9 cellular contexts compared by ENCODE assay signal in the genomic region with DNA sequence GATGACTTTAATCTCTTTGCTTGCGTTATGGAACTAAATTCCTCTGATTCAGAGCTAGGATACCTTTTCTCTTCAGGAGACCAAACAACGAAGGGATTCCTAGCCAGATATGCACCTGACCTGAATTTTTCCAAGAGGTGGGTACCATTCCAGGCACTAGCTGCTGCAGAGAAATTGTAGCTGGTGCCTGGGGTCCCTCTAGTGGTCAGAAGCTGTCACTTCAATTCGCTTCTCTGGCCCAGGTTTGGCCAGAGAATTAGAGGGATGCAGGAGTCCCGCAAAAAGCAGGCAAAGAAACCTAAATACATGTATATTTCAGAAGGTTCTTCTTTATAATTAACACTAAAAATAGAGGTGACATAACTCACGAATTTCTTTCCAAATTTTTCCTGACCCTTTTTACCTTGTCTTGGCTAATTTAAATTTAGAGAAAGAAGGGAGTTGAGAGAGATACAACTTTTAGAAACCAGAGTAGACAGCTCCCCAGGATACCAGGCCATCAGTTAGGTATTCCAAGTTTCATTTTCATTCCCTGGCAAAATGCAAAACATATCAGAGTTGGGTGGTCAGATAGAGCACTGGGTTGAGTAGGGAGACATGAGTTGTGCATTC. TPM values are rescaled to one million over a fixed set of nuclear protein-coding genes. Genes with fewer than 3 reads are reported as not detected.
A peak's percentile ranks its signal among the peaks of the same experiment; 100 is the strongest.
DNase-seq lines count a peak whose midpoint lies in the region; ATAC-seq, FAIRE-seq and TF ChIP-seq lines count a peak whose summit lies in the region.
"Had no signal": no experiment of that assay in that cellular context is flagged by ENCODE, and none has a peak within 500 bp of the region (broad histone marks: within the 10 kb centered on the region; RNA-seq: fewer than 3 reads in every experiment).

No MANE protein-coding gene starts in this region.

- H3K4me1 ChIP-seq in pancreas = peaks cover 0 to 2% (median 0%) of the 10 kb centered on the region in 3 donors

- H3K4me3 ChIP-seq in fibroblast of mammary gland (ENCODE audit: control insufficient read depth, low read depth, low read length) (no peak overlapping the region), pancreas (no peak overlapping the region)

- peak; percentile 94 for TF ChIP-seq CTCF in fibroblast of mammary gland (conservative IDR thresholded peaks at IDR 0.05; ENCODE audit: control insufficient read depth, insufficient read depth, low read depth, low read length)
- peak; percentile 71 to 93 (median 79) for TF ChIP-seq CTCF in pancreas (IDR thresholded peaks at IDR 0.05)

- ATAC-seq in GM19372 (IDR thresholded peaks at IDR 0.05; ENCODE audit: low read depth, unreplicated experiment) = peak; percentile 62
- peak in 3 of 4 donors; percentile 76 to 86 (median 83) for ATAC-seq in pancreas
- no peak for ATAC-seq in GM19351 (IDR thresholded peaks at IDR 0.05; ENCODE audit: unreplicated experiment)
- ATAC-seq in GM21786 (IDR thresholded peaks at IDR 0.05; ENCODE audit: unreplicated experiment) = no peak

- 2 to 4% methylated on average over 5 of the region's 5 CpGs for WGBS in pancreas, 2 donors

- H3K9me3 ChIP-seq in pancreas = no peaks in the 10 kb centered on the region

- H3K27ac ChIP-seq in pancreas = no peak overlapping the region

- DNase-seq in COLO829 (ENCODE audit: low spot score) = peak; percentile 67
- DNase-seq in NCI-H1105 treated with DMSO at 0.1 percent for 48 hours (lab: John Stamatoyannopoulos, UW) = peak; percentile 62
- DNase-seq in activated CD4-positive, alpha-beta T cell treated with anti-CD3 and anti-CD28 coated beads, Interleukin-2, amount 50 U/mL, for 4 hours = peak; percentile 10 to 11
- peak; percentile 43 for DNase-seq in fibroblast of mammary gland (ENCODE audit: low read depth)
- DNase-seq in pancreas = peak in 2 of 6 donors; percentile 19 to 51

- intact Hi-C loops in pancreas (cut with DNase I) = no loop called here

- FAIRE-seq in pancreas (lab: Jason Lieb, UNC) = no peak

- peaks cover 0 to 4% (median 0%) of the 10 kb centered on the region in 4 donors for H3K27me3 ChIP-seq in pancreas

- no peaks in the 10 kb centered on the region for H3K36me3 ChIP-seq in pancreas

RNA-seq across cellular contexts. Expression of a gene that starts 9.6 kb away (rescaled TPM):
- total RNA-seq in pancreas = 10 to 100 TPM in 2 of 6 donors, 1 to 10 TPM in 4; 4.1 to 13.5 (median 7.2) TPM
- 10 to 100 TPM; 22.7 to 27.0 TPM for polyA plus RNA-seq in pancreas
- total RNA-seq: T-helper 1 cell treated with Interleukin-12 subunit alpha and Interleukin-12 subunit beta and Interleukin-4 antibody, amounts not matched to agents 30 ng/mL and 1 ng/mL, for 36 hours had no signal

RNA-seq across cellular contexts. Expression of a gene that starts 42.8 kb away (rescaled TPM):
- 1 to 10 TPM in 1 of 6 donors, under 1 TPM in 5; 0.25 to 1.4 (median 0.65) TPM for total RNA-seq in pancreas
- 1 to 10 TPM; 1.0 to 1.4 TPM for polyA plus RNA-seq in pancreas
- total RNA-seq: T-helper 1 cell treated with Interleukin-12 subunit alpha and Interleukin-12 subunit beta and Interleukin-4 antibody, amounts not matched to agents 30 ng/mL and 1 ng/mL, for 36 hours had no signal

Comparison
In these comparisons a context has a peak if more than half of its experiments do, and no peak if none do; other contexts are left out.
1. ATAC-seq: peak in GM19372 (single experiment) and pancreas (3 of 4); none in GM19351 (single experiment) and GM21786 (single experiment).